ENCODE assay signal across 25 cellular contexts in genomic region chr6:169691260-169691659, GRCh38.
"Had no signal": no experiment of that assay in that cellular context is flagged by ENCODE, and none has a peak within 500 bp of the region (broad histone marks: within the 10 kb centered on the region; RNA-seq: fewer than 3 reads in every experiment).

No MANE protein-coding gene starts in this region.

- H3K4me1 ChIP-seq: neural progenitor cell, parathyroid adenoma, psoas muscle, right lobe of liver, stomach, tibial nerve, upper lobe of left lung, vagina had no signal

- H3K4me3 ChIP-seq: neural progenitor cell, ovary, psoas muscle, right lobe of liver, sigmoid colon, stomach, thoracic aorta, thyroid gland, tibial nerve, upper lobe of left lung, vagina had no signal

- DNase-seq: natural killer cell; occipital lobe; ovary; posterior cingulate gyrus; psoas muscle; right cardiac atrium; right lobe of liver; sigmoid colon; small intestine; stimulated activated CD4-positive, alpha-beta T cell treated with anti-CD3 and anti-CD28 coated beads, Interleukin-15, amount 100 ng/mL, for 24 hours; stimulated activated CD4-positive, alpha-beta T cell treated with anti-CD3 and anti-CD28 coated beads, Interleukin-2, amount 100 ng/mL, for 24 hours; stimulated activated CD4-positive, alpha-beta T cell treated with anti-CD3 and anti-CD28 coated beads, Interleukin-2, amount 100 ng/mL, for 48 hours; stimulated activated CD4-positive, alpha-beta T cell treated with anti-CD3 and anti-CD28 coated beads, Interleukin-4, amount 100 ng/mL, for 24 hours; stimulated activated naive B cell treated with anti-CD40 and anti-IgM and Interleukin-4, amounts not matched to agents 10 μg/mL and 1 μg/mL and 100 μg/mL, for 72 hours; stimulated activated naive CD4-positive, alpha-beta T cell treated with Interleukin-2 at 50 U/mL for 16 hours; stomach; thyroid gland; trophoblast cell; upper lobe of left lung had no signal

- H3K27me3 ChIP-seq: neural progenitor cell, ovary, right lobe of liver, sigmoid colon, stomach, thyroid gland, tibial nerve, upper lobe of left lung, vagina had no signal

- H3K27ac ChIP-seq: neural progenitor cell, ovary, parathyroid adenoma, psoas muscle, right lobe of liver, sigmoid colon, stomach, thoracic aorta, thyroid gland, tibial nerve, upper lobe of left lung, vagina had no signal

- H3K36me3 ChIP-seq: ovary, thyroid gland had no signal

- H3K9me3 ChIP-seq: ovary, psoas muscle, thyroid gland, vagina had no signal

- ATAC-seq: natural killer cell; right cardiac atrium; right lobe of liver; stimulated activated effector memory CD8-positive, alpha-beta T cell treated with anti-CD3 and anti-CD28 coated beads, Interleukin-12 subunit alpha, Interleukin-12 subunit beta, amount 100 ng/mL, for 72 hours; stimulated activated naive B cell treated with anti-CD40 and anti-IgM and Interleukin-4, amounts not matched to agents 10 μg/mL and 1 μg/mL and 100 μg/mL, for 72 hours had no signal
